Comparison of ENCODE assay signal across 8 cellular contexts in the genomic region with DNA sequence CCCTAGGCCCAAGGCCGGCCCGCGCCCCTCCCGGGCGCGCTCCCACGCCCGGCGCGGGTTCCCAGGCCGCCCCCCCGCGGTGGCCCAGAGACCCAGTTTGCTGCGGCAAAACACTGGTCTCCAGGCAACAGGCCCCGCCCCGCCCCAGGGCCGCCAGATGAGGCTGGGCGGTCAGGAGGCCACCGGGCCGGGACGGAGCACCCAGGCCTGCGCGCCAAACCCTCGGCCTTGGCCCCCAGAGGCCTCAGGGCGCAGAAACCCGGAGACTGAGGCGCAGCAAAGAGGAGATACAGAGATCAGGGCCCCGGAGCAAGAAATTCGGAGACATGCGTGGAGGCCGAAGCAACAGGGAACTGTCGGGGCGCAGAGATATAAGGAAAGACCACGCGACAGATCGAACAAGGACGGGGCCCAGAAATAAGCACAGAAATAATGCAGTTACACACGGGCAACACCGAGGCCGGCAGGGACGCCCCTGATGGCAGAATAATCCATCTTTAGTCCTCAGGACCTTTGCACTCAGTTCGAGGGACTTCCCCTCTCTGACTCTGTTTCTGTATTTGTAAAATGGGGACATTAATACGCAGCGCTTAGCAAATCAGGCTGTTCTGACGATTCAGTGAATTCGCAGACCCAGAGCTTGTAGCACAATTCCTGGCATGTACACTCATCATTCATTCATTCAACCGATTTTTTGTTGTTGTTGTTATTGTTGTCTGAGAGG. TPM values are rescaled to one million over a fixed set of nuclear protein-coding genes. Genes with fewer than 3 reads are reported as not detected.
DNase-seq lines count a peak whose midpoint lies in the region; ATAC-seq, FAIRE-seq and TF ChIP-seq lines count a peak whose summit lies in the region.

No MANE protein-coding gene starts in this region.

- H3K4me3 ChIP-seq in OCI-LY7 (ENCODE audit: low read depth, low read length, poor library complexity, severe bottlenecking), result peak overlapping the region; percentile 69

- no peaks in the 10 kb centered on the region for H3K9me2 ChIP-seq in OCI-LY7 (ENCODE audit: insufficient read depth, low read length)

- DNase-seq in GM12891 (ENCODE audit: insufficient read length, low spot score) (peak; percentile 80), OCI-LY7 (ENCODE audit: low spot score) (peak; percentile 85), mucosa of gallbladder (ENCODE audit: low spot score) (peak; percentile 93), NCI-H1092 (lab: John Stamatoyannopoulos, UW) (no peak)
- peak; percentile 87 to 89 for DNase-seq in activated T-cell treated with anti-CD3 and anti-CD28 coated beads, Interleukin-2, amount 50 U/mL, for 72 hours
- DNase-seq in stimulated activated effector memory CD8-positive, alpha-beta T cell treated with anti-CD3 and anti-CD28 coated beads, Interleukin-12 subunit alpha, Interleukin-12 subunit beta, amount 100 ng/mL, for 72 hours (ENCODE audit: low spot score in 2 of 2), result peak; percentile 80 to 92

- H2AFZ ChIP-seq in OCI-LY7 (ENCODE audit: low read length), result peak overlapping the region; percentile 96

- peaks cover 50% of the 10 kb centered on the region for H3K4me1 ChIP-seq in OCI-LY7 (ENCODE audit: insufficient read depth, low read length, poor library complexity, severe bottlenecking)

- intact Hi-C loops in OCI-LY7 (cut with micrococcal nuclease; ENCODE audit: unreplicated experiment), result no loop called here

- no TSS peak for BruUV-seq in OCI-LY7 (replicated peaks; lab: Mats Ljungman, UMichigan)

- peaks cover 54% of the 10 kb centered on the region for H3K4me1 Mint-ChIP-seq in activated T-cell treated with anti-CD3 and anti-CD28 coated beads, Interleukin-2, amount 50 U/mL, for 72 hours (ENCODE audit: low read depth)
- peaks cover 80% of the 10 kb centered on the region for H3K4me1 Mint-ChIP-seq in stimulated activated effector memory CD8-positive, alpha-beta T cell treated with anti-CD3 and anti-CD28 coated beads, Interleukin-12 subunit alpha, Interleukin-12 subunit beta, amount 100 ng/mL, for 72 hours

- peak overlapping the region; percentile 88 for H3K4me3 Mint-ChIP-seq in activated T-cell treated with anti-CD3 and anti-CD28 coated beads, Interleukin-2, amount 50 U/mL, for 72 hours
- peak overlapping the region; percentile 90 for H3K4me3 Mint-ChIP-seq in stimulated activated effector memory CD8-positive, alpha-beta T cell treated with anti-CD3 and anti-CD28 coated beads, Interleukin-12 subunit alpha, Interleukin-12 subunit beta, amount 100 ng/mL, for 72 hours

- TF ChIP-seq POLR2A in GM12891 (IDR thresholded peaks at IDR 0.05; ENCODE audit: low read depth, low read length), result no peak

- peak; percentile 80 for FAIRE-seq in GM12891 (lab: Jason Lieb, UNC)

- H3K36me3 Mint-ChIP-seq in activated T-cell treated with anti-CD3 and anti-CD28 coated beads, Interleukin-2, amount 50 U/mL, for 72 hours (ENCODE audit: insufficient read depth in 2 of 2), result no peaks in the 10 kb centered on the region
- H3K36me3 Mint-ChIP-seq in stimulated activated effector memory CD8-positive, alpha-beta T cell treated with anti-CD3 and anti-CD28 coated beads, Interleukin-12 subunit alpha, Interleukin-12 subunit beta, amount 100 ng/mL, for 72 hours, result peaks cover 29% of the 10 kb centered on the region

- H3K27me3 Mint-ChIP-seq in activated T-cell treated with anti-CD3 and anti-CD28 coated beads, Interleukin-2, amount 50 U/mL, for 72 hours (ENCODE audit: low read depth), result no peaks in the 10 kb centered on the region

- H3K79me2 ChIP-seq in OCI-LY7 (ENCODE audit: insufficient read depth, low read depth, low read length), result no peaks in the 10 kb centered on the region

- peak; percentile 48 for ATAC-seq in HG03045 (IDR thresholded peaks at IDR 0.05; ENCODE audit: unreplicated experiment)
- ATAC-seq in activated T-cell treated with anti-CD3 and anti-CD28 coated beads, Interleukin-2, amount 50 U/mL, for 72 hours (replicated peaks in 1 of 2), result peak; percentile 69 to 70
- peak; percentile 25 for ATAC-seq in esophagus mucosa
- ATAC-seq in stimulated activated effector memory CD8-positive, alpha-beta T cell treated with anti-CD3 and anti-CD28 coated beads, Interleukin-12 subunit alpha, Interleukin-12 subunit beta, amount 100 ng/mL, for 72 hours, result peak; percentile 71

- CTCF ChIA-PET in OCI-LY7 (lab: Charles Lee; ENCODE audit: unreplicated experiment), result interaction anchor here (1.2 kb wide), 1 partner anchor 34 kb away, joined by 4 read pairs; no protein-coding TSS in a partner anchor

- H3K27ac Mint-ChIP-seq in activated T-cell treated with anti-CD3 and anti-CD28 coated beads, Interleukin-2, amount 50 U/mL, for 72 hours, result no peak overlapping the region
- H3K27ac Mint-ChIP-seq in stimulated activated effector memory CD8-positive, alpha-beta T cell treated with anti-CD3 and anti-CD28 coated beads, Interleukin-12 subunit alpha, Interleukin-12 subunit beta, amount 100 ng/mL, for 72 hours, result peak overlapping the region; percentile 98

- 0 out of 2 replicates have a peak, but pooled peaks have one; percentile 23 for TF ChIP-seq CTCF in OCI-LY7 (conservative IDR thresholded peaks at IDR 0.05; ENCODE audit: low read length)

- H3K4me2 ChIP-seq in OCI-LY7 (ENCODE audit: low read length), result peak overlapping the region; percentile 99

- no peaks in the 10 kb centered on the region for H3K9me3 ChIP-seq in OCI-LY7 (ENCODE audit: low read length)

- no peaks in the 10 kb centered on the region for H3K36me3 ChIP-seq in OCI-LY7 (ENCODE audit: insufficient read depth, low read length)

- H3K9me3 Mint-ChIP-seq in activated T-cell treated with anti-CD3 and anti-CD28 coated beads, Interleukin-2, amount 50 U/mL, for 72 hours, result no peaks in the 10 kb centered on the region
- H3K9me3 Mint-ChIP-seq in stimulated activated effector memory CD8-positive, alpha-beta T cell treated with anti-CD3 and anti-CD28 coated beads, Interleukin-12 subunit alpha, Interleukin-12 subunit beta, amount 100 ng/mL, for 72 hours, result no peaks in the 10 kb centered on the region

- peak overlapping the region; percentile 57 for H3K27ac ChIP-seq in OCI-LY7 (ENCODE audit: low read depth, low read length, poor library complexity, severe bottlenecking)

- H4K20me1 ChIP-seq in OCI-LY7 (ENCODE audit: insufficient read depth, low read length), result no peaks in the 10 kb centered on the region

- POLR2A ChIA-PET in OCI-LY7 (lab: Charles Lee), result interaction anchor here (1.0 kb wide), 1 partner anchor 13 kb away, joined by 6 read pairs; no protein-coding TSS in a partner anchor

TF ChIP-seq in GM12891, 5 proteins besides CTCF, POLR2A, EP300 and RAD21:
- TF ChIP-seq PAX5 (IDR thresholded peaks at IDR 0.05; ENCODE audit: insufficient read depth, low read length, severe bottlenecking), result no peak
- TF ChIP-seq POU2F2 (IDR thresholded peaks at IDR 0.05; ENCODE audit: low read depth, low read length), result no peak
- TF ChIP-seq SPI1 (IDR thresholded peaks at IDR 0.05; ENCODE audit: low read depth, low read length), result peak; percentile 6; the same call in 1 of the 2 replicates
- no peak for TF ChIP-seq POLR2AphosphoS5 (IDR thresholded peaks at IDR 0.05; ENCODE audit: low read depth, low read length)
- 0 out of 2 replicates have a peak, but pooled peaks have one; percentile 8 for TF ChIP-seq TAF1 (IDR thresholded peaks at IDR 0.05; ENCODE audit: low read depth, low read length)

RNA-seq across cellular contexts. Expression of a gene that starts 20.8 kb away (rescaled TPM):
- polyA plus RNA-seq in GM12891 (2012; ENCODE audit: low read depth, missing spikeins), result 37.4 TPM
- total RNA-seq in OCI-LY7 (2014; rRNA removed; shearing (Covaris generic)), result 125 and 126 TPM in 2 replicates
- total RNA-seq in OCI-LY7 (2022) (46.2 and 59.4 TPM in 2 replicates), esophagus mucosa (48.5 TPM), mucosa of gallbladder (57.0 TPM)
- 10 to 100 TPM; 71.0 to 73.9 TPM for total RNA-seq in activated T-cell treated with anti-CD3 and anti-CD28 coated beads, Interleukin-2, amount 50 U/mL, for 72 hours

RNA-seq across cellular contexts. Expression of a gene that starts 23.3 kb away (rescaled TPM):
- 6.5 TPM for polyA plus RNA-seq in GM12891 (2012; ENCODE audit: low read depth, missing spikeins)
- total RNA-seq in OCI-LY7 (2014; rRNA removed; shearing (Covaris generic)), result 1.2 and 2.3 TPM in 2 replicates
- total RNA-seq in OCI-LY7 (2022) (2.1 and 2.4 TPM in 2 replicates), esophagus mucosa (2.5 TPM), mucosa of gallbladder (7.2 TPM)
- total RNA-seq in activated T-cell treated with anti-CD3 and anti-CD28 coated beads, Interleukin-2, amount 50 U/mL, for 72 hours, result 10 to 100 TPM; 20.3 to 24.6 TPM

RNA-seq across cellular contexts. Expression of a gene that starts 38.0 kb away (rescaled TPM):
- polyA plus RNA-seq in GM12891 (2012; ENCODE audit: low read depth, missing spikeins), result 2.7 TPM
- total RNA-seq in OCI-LY7 (2014; rRNA removed; shearing (Covaris generic)), result 16.3 and 28.0 TPM in 2 replicates
- total RNA-seq in OCI-LY7 (2022), result 8.8 and 10.8 TPM in 2 replicates
- total RNA-seq in activated T-cell treated with anti-CD3 and anti-CD28 coated beads, Interleukin-2, amount 50 U/mL, for 72 hours, result 1 to 10 TPM; 3.4 to 4.9 TPM
- 6.5 TPM for total RNA-seq in esophagus mucosa
- total RNA-seq in mucosa of gallbladder, result 4.9 TPM

RNA-seq across cellular contexts. Expression of a gene that starts 39.6 kb away (rescaled TPM):
- polyA plus RNA-seq in GM12891 (2012; ENCODE audit: low read depth, missing spikeins), result 10.9 TPM
- 5.3 and 7.8 TPM in 2 replicates for total RNA-seq in OCI-LY7 (2014; rRNA removed; shearing (Covaris generic))
- 15.5 and 17.4 TPM in 2 replicates for total RNA-seq in OCI-LY7 (2022)
- 10 to 100 TPM; 22.7 to 32.0 TPM for total RNA-seq in activated T-cell treated with anti-CD3 and anti-CD28 coated beads, Interleukin-2, amount 50 U/mL, for 72 hours
- total RNA-seq in esophagus mucosa, result 186 TPM
- 54.2 TPM for total RNA-seq in mucosa of gallbladder

RNA-seq across cellular contexts. Expression of a gene that starts 52.4 kb away (rescaled TPM):
- 5.6 TPM for polyA plus RNA-seq in GM12891 (2012; ENCODE audit: low read depth, missing spikeins)
- 1.5 and 8.6 TPM in 2 replicates for total RNA-seq in OCI-LY7 (2014; rRNA removed; shearing (Covaris generic))
- total RNA-seq in OCI-LY7 (2022), result 7.6 and 9.1 TPM in 2 replicates
- 1 to 10 TPM; 4.1 to 4.9 TPM for total RNA-seq in activated T-cell treated with anti-CD3 and anti-CD28 coated beads, Interleukin-2, amount 50 U/mL, for 72 hours
- 1.4 TPM for total RNA-seq in esophagus mucosa
- total RNA-seq in mucosa of gallbladder, result 10.7 TPM
